2 cellular contexts compared by ENCODE assay signal in the genomic region with DNA sequence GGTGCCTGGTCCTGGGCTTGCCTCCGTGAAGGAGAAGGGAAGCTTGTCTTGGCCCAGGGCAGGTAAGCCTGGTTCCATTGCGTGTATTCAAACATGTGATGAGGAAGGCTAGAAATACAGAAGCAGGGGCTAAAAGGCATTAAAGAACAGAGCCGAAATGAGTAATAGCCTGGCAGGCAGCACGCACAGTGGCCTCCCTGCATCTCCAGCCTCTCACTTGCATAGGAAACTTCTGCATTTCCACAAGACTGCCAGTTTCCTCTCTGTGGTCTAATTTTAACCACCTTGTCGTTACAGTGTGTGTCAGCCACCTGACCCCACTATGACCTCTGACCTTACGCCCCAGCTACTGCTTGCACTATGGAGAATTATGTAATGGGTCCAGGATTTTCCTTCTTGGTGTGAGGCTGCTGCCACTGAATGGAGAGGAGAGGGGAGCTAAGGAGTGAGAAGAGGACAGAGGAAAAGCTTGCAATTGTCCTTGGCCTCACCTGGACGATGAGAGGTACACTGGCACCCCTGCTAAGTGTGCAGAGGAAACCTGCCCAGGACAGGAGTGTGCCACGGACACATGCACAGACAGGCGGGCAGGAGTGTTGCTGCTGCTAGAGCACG.
A peak's percentile ranks its signal among the peaks of the same experiment; 100 is the strongest.
TF ChIP-seq lines count a peak whose summit lies in the region.

No MANE protein-coding gene starts in this region.

TF ChIP-seq in PFSK-1, 5 proteins besides CTCF, POLR2A, EP300 and RAD21:
- TF ChIP-seq POLR2AphosphoS5 (IDR thresholded peaks at IDR 0.05; ENCODE audit: low read depth, low read length) = 0 out of 2 replicates have a peak, but pooled peaks have one; percentile 9
- TF ChIP-seq FOXP2 (optimal IDR thresholded peaks at IDR 0.05; ENCODE audit: borderline replicate concordance, extremely low read depth, extremely low read length, insufficient read depth) = no peak

TF ChIP-seq in K562, 482 proteins besides CTCF, POLR2A, EP300 and RAD21:
- peak; percentile 95 for TF ChIP-seq NR2C2 (CRISPR knock-in tag; IDR thresholded peaks at IDR 0.05)
- TF ChIP-seq NR2C2 (tag; IDR thresholded peaks at IDR 0.05) = peak; percentile 82
- no peak for TF ChIP-seq TCF7 (IDR thresholded peaks at IDR 0.05; ENCODE audit: borderline replicate concordance)
- TF ChIP-seq, protein P1, sequence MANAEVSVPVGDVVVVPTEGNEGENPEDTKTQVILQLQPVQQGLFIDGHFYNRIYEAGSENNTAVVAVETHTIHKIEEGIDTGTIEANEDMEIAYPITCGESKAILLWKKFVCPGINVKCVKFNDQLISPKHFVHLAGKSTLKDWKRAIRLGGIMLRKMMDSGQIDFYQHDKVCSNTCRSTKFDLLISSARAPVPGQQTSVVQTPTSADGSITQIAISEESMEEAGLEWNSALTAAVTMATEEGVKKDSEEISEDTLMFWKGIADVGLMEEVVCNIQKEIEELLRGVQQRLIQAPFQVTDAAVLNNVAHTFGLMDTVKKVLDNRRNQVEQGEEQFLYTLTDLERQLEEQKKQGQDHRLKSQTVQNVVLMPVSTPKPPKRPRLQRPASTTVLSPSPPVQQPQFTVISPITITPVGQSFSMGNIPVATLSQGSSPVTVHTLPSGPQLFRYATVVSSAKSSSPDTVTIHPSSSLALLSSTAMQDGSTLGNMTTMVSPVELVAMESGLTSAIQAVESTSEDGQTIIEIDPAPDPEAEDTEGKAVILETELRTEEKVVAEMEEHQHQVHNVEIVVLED (CRISPR knock-in tag; IDR thresholded peaks at IDR 0.05) = no peak
- peak; percentile 87 for TF ChIP-seq NR2C1 (IDR thresholded peaks at IDR 0.05)
- peak; percentile 90 for TF ChIP-seq NR2C1 (tag; IDR thresholded peaks at IDR 0.05)
- TF ChIP-seq MEF2A (IDR thresholded peaks at IDR 0.05; ENCODE audit: control insufficient read depth, low read depth, low read length) = peak; percentile 31; the same call in 1 of the 2 replicates
- TF ChIP-seq FOXA3 (CRISPR knock-in tag; conservative IDR thresholded peaks at IDR 0.05 in 1 of 2, IDR thresholded peaks at IDR 0.05 in 1 of 2) = 0 out of 4 replicates have a peak, but pooled peaks of 1 of the 2 experiments have one; percentile 18
